8 cellular contexts compared by ENCODE assay signal in the genomic region with DNA sequence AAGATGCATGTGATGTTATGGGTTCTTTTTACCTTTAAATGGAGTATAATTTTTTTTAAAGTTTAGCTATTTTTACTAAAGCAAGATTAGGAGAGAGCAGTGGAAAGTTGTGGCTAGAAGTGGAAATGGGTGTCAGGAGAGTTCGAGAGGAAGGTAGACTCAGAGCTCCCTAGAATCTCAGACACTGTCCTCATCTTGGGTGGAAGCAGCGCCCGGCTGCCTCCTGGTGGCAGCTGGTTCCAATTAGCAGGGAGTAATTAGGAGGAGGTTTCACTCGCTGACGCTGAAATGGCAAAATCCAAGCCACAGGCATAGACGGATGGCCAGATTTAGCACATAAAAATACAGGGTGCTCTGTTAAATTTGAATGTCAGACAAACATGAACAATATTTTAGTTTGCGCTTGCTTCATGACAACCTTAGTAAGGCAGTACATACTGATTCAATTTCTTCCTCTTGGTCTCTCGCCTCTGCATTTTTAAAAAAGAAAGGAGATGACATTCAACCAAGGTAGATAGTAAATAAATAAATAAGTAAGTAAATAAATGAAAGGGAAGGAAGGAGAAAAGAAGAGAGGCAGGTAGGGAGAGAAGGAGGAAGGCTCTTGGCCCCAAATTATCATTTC. TPM values are rescaled to one million over a fixed set of nuclear protein-coding genes. Genes with fewer than 3 reads are reported as not detected.
DNase-seq lines count a peak whose midpoint lies in the region; ATAC-seq and TF ChIP-seq lines count a peak whose summit lies in the region.

No MANE protein-coding gene starts in this region.

- no peaks in the 10 kb centered on the region for H3K9me3 Mint-ChIP-seq in activated T-helper 1 cell treated with anti-CD3 and anti-CD28 coated beads, Interleukin-12 subunit alpha, Interleukin-12 subunit beta, Interleukin-2, Interleukin-4 antibody, amounts not matched to agents 30 ng/mL and 10 ng/mL and 1 ng/mL, durations not matched to agents 14 hours and 24 hours and 36 hours

- H3K4me3 ChIP-seq in AG04450 (ENCODE audit: low read depth, low read length) (peak overlapping the region; percentile 4; the same call in 1 of the 2 replicates), GM12875 (ENCODE audit: low read depth, low read length) (no peak overlapping the region), cardiac fibroblast (replicated peaks in 1 of 2; ENCODE audit: low read depth in 2 of 2, low read length in 2 of 2) (no peak overlapping the region)

- H3K27me3 Mint-ChIP-seq in activated T-helper 1 cell treated with anti-CD3 and anti-CD28 coated beads, Interleukin-12 subunit alpha, Interleukin-12 subunit beta, Interleukin-2, Interleukin-4 antibody, amounts not matched to agents 30 ng/mL and 10 ng/mL and 1 ng/mL, durations not matched to agents 14 hours and 24 hours and 36 hours (ENCODE audit: insufficient read depth), result peaks cover 13% of the 10 kb centered on the region

- no peaks in the 10 kb centered on the region for H3K36me3 Mint-ChIP-seq in activated T-helper 1 cell treated with anti-CD3 and anti-CD28 coated beads, Interleukin-12 subunit alpha, Interleukin-12 subunit beta, Interleukin-2, Interleukin-4 antibody, amounts not matched to agents 30 ng/mL and 10 ng/mL and 1 ng/mL, durations not matched to agents 14 hours and 24 hours and 36 hours (ENCODE audit: low read depth)

- TF ChIP-seq CTCF in AG04450 (IDR thresholded peaks at IDR 0.05; ENCODE audit: low read depth, low read length) (peak; percentile 78), GM12875 (IDR thresholded peaks at IDR 0.05; ENCODE audit: borderline replicate concordance, insufficient read depth, low read depth, low read length) (peak; percentile 66; the same call in 1 of the 2 replicates), cardiac fibroblast (IDR thresholded peaks at IDR 0.05; ENCODE audit: low read depth, low read length) (peak; percentile 69)

- intact Hi-C loops in left colon (cut with DNase I, micrococcal nuclease), result loop anchor here (5.0 to 10.0 kb wide), 2 partner anchors 114 to 121 kb away; a partner anchor contains a TSS
- intact Hi-C loops in activated T-helper 1 cell treated with anti-CD3 and anti-CD28 coated beads, Interleukin-12 subunit alpha, Interleukin-12 subunit beta, Interleukin-2, Interleukin-4 antibody, amounts not matched to agents 30 ng/mL and 10 ng/mL and 1 ng/mL, durations not matched to agents 14 hours and 24 hours and 36 hours (cut with micrococcal nuclease), result loop anchor here (2.0 kb wide), 2 partner anchors 113 to 261 kb away; a partner anchor contains a TSS

- DNase-seq in AG04450 (ENCODE audit: low read depth, low spot score), result peak; percentile 7
- DNase-seq in Kasumi-1 (lab: John Stamatoyannopoulos, UW), result peak; percentile 49 to 76
- DNase-seq in SK-N-DZ (ENCODE audit: low spot score), result peak; percentile 62
- peak; percentile 68 to 72 for DNase-seq in cardiac fibroblast (ENCODE audit: low read depth in 2 of 2)
- peak; percentile 58 to 79 for DNase-seq in left colon
- DNase-seq in stimulated activated CD4-positive, alpha-beta T cell treated with anti-CD3 and anti-CD28 coated beads, Interleukin-4, amount 100 ng/mL, for 1 hour, result peak; percentile 32
- DNase-seq in activated T-helper 1 cell treated with anti-CD3 and anti-CD28 coated beads, Interleukin-12 subunit alpha, Interleukin-12 subunit beta, Interleukin-2, Interleukin-4 antibody, amounts not matched to agents 30 ng/mL and 10 ng/mL and 1 ng/mL, durations not matched to agents 14 hours and 24 hours and 36 hours (ENCODE audit: low spot score), result no peak

- ATAC-seq in left colon, result peak; percentile 66

- no peaks in the 10 kb centered on the region for H3K9me3 ChIP-seq in AG04450 (ENCODE audit: control insufficient read depth, insufficient read depth, low read length)

- H3K4me1 Mint-ChIP-seq in activated T-helper 1 cell treated with anti-CD3 and anti-CD28 coated beads, Interleukin-12 subunit alpha, Interleukin-12 subunit beta, Interleukin-2, Interleukin-4 antibody, amounts not matched to agents 30 ng/mL and 10 ng/mL and 1 ng/mL, durations not matched to agents 14 hours and 24 hours and 36 hours (ENCODE audit: low read depth), result no peaks in the 10 kb centered on the region

- H3K27me3 ChIP-seq in AG04450 (ENCODE audit: control insufficient read depth, insufficient read depth, low read length), result peaks cover 17% of the 10 kb centered on the region

- no peak overlapping the region for H3K27ac Mint-ChIP-seq in activated T-helper 1 cell treated with anti-CD3 and anti-CD28 coated beads, Interleukin-12 subunit alpha, Interleukin-12 subunit beta, Interleukin-2, Interleukin-4 antibody, amounts not matched to agents 30 ng/mL and 10 ng/mL and 1 ng/mL, durations not matched to agents 14 hours and 24 hours and 36 hours

- CTCF ChIA-PET in AG04450 (lab: Charles Lee), result interaction anchor here (0.5 to 2.6 kb wide), 20 partner anchors 8 to 628 kb away, joined by 3 to 22 read pairs (median 5); a partner anchor contains a TSS

- POLR2A ChIA-PET in AG04450 (lab: Yijun Ruan, JAX), result no interaction called here

- H3K4me3 Mint-ChIP-seq in activated T-helper 1 cell treated with anti-CD3 and anti-CD28 coated beads, Interleukin-12 subunit alpha, Interleukin-12 subunit beta, Interleukin-2, Interleukin-4 antibody, amounts not matched to agents 30 ng/mL and 10 ng/mL and 1 ng/mL, durations not matched to agents 14 hours and 24 hours and 36 hours, result no peak overlapping the region

- H3K27ac ChIP-seq in AG04450 (ENCODE audit: low read depth, low read length), result no peak overlapping the region

RNA-seq across cellular contexts. Expression of a gene that starts 58.5 kb away (rescaled TPM):
- polyA plus RNA-seq in AG04450 (2011; rRNA removed), result not detected in 2 replicates
- not detected in 2 replicates for polyA minus RNA-seq in AG04450 (2011; rRNA and poly(A)+ RNA removed)
- not detected in 2 replicates for polyA plus RNA-seq in SK-N-DZ (2014; cell fraction: cytosol; rRNA removed)
- polyA plus RNA-seq in SK-N-DZ (2014; cell fraction: nucleus; rRNA removed), result 0.24 TPM in 1 of 2 replicates, not detected in the other
- total RNA-seq in left colon, result 1 to 10 TPM in 1 of 2 donors, under 1 TPM in 1; 0.40 to 1.6 TPM
- total RNA-seq in activated T-helper 1 cell treated with anti-CD3 and anti-CD28 coated beads, Interleukin-12 subunit alpha, Interleukin-12 subunit beta, Interleukin-2, Interleukin-4 antibody, amounts not matched to agents 30 ng/mL and 10 ng/mL and 1 ng/mL, durations not matched to agents 14 hours and 24 hours and 36 hours, result not detected in 2 replicates
